ENCODE assay signal across 8 cellular contexts in the genomic region with DNA sequence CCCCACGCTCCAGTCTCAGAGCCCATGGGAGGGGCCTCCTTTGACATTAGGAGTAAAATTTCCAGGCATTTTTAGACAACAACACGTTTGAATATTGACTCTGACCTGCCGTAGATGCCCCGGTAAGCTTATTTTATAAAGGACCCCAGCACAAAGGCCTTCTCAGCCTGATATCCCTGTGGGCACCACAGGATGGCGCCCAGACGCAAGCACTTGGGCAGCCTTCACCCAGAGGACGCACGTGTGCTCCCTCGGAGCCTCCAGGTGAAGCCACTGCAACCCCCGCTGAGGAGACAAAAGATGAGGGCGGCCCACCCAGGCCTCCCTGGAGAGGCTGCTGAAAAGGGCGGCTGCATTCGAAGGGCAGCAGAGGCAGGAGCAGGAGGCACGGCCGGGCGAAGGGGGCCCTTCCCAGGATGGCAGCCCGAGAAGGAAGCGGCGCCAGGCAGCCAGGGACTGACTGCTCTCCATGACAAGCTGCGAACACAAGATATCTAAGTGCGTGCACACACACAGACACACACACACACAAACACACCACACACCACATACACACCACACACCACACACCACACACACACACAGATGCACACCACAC.
DNase-seq lines count a peak whose midpoint lies in the region; ATAC-seq lines count a peak whose summit lies in the region.

No MANE protein-coding gene starts in this region.

- ATAC-seq in GM21447 (IDR thresholded peaks at IDR 0.05; ENCODE audit: unreplicated experiment), result no peak
- no peak for ATAC-seq in GM18502 (IDR thresholded peaks at IDR 0.05; ENCODE audit: poor library complexity, unreplicated experiment)

- DNase-seq in SKM-1 treated with dmso at 0.1 percent for 144 hours (lab: John Stamatoyannopoulos, UW; ENCODE audit: unreplicated experiment) (peak; percentile 37), SKM-1 (lab: John Stamatoyannopoulos, UW; ENCODE audit: unreplicated experiment) (no peak), NCI-H524 treated with DMSO at 0.1 percent for 48 hours (lab: John Stamatoyannopoulos, UW) (peak; percentile 6), activated T-cell treated with anti-CD3 and anti-CD28 coated beads for 24 hours (ENCODE audit: low read depth) (peak; percentile 28), glomerular visceral epithelial cell (ENCODE audit: extremely low spot score) (peak; percentile 22)
- peak; percentile 52 to 58 for DNase-seq in stimulated activated CD4-positive, alpha-beta T cell treated with anti-CD3 and anti-CD28 coated beads, Interleukin-2, amount 100 ng/mL, for 24 hours
